ENCODE assay signal across 11 cellular contexts in the genomic region with DNA sequence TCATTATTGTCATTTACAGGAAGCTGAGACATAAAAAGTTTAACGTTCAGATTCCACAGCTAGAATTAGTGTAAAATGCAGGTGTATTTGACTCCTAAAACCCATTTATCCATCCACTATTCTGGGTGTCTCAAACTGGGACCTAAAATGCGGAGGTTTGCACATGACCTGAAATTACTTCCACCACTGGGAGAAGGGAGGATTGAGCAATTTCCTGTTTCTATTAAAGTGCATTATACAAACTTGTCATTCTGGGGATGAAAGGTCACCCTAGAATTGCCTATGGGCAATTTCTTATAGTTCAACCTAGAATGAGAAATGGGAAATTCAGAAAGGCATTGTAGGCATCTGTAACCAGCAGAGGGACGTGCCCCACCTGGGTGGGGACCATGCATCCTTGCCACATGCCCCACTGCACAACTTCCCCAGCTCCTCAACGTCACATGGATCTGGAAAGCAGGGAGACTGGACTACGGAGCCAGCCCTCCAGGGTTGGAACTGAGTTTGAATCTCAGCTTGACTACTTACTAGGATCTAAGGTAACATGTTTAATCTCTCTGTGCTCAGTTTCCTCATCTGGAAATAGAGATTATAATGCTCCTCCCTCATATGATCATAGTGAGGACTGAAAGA. TPM values are rescaled to one million over a fixed set of nuclear protein-coding genes. Genes with fewer than 3 reads are reported as not detected.
DNase-seq lines count a peak whose midpoint lies in the region; ATAC-seq and TF ChIP-seq lines count a peak whose summit lies in the region.
"Had no signal": no experiment of that assay in that cellular context is flagged by ENCODE, and none has a peak within 500 bp of the region (broad histone marks: within the 10 kb centered on the region; RNA-seq: fewer than 3 reads in every experiment).

No MANE protein-coding gene starts in this region.

- H3K9me3 ChIP-seq in MG63: no peaks in the 10 kb centered on the region
- H3K9me3 ChIP-seq: neutrophil had no signal

- POLR2A ChIA-PET in activated CD4-positive, alpha-beta T cell treated with anti-CD3 and anti-CD28 coated beads, Interleukin-2, amount 10 ng/mL, durations not matched to agents 7 days and 5 days (lab: Charles Lee): no interaction called here

- no peaks in the 10 kb centered on the region for H3K27me3 Mint-ChIP-seq in activated CD4-positive, alpha-beta T cell treated with anti-CD3 and anti-CD28 coated beads, Interleukin-2, amount 10 ng/mL, durations not matched to agents 7 days and 5 days
- no peaks in the 10 kb centered on the region for H3K27me3 Mint-ChIP-seq in stimulated activated memory B cell treated with anti-CD40 and anti-IgM and Interleukin-4, amounts not matched to agents 10 μg/mL and 1 μg/mL and 100 μg/mL, for 72 hours

- H3K4me3 Mint-ChIP-seq in activated CD4-positive, alpha-beta T cell treated with anti-CD3 and anti-CD28 coated beads, Interleukin-2, amount 10 ng/mL, durations not matched to agents 7 days and 5 days: no peak overlapping the region
- H3K4me3 Mint-ChIP-seq in stimulated activated memory B cell treated with anti-CD40 and anti-IgM and Interleukin-4, amounts not matched to agents 10 μg/mL and 1 μg/mL and 100 μg/mL, for 72 hours: peak overlapping the region; percentile 91

- no peak for TF ChIP-seq CTCF in NB4 (IDR thresholded peaks at IDR 0.05; ENCODE audit: low read depth, low read length)

- no peaks in the 10 kb centered on the region for H3K9me3 Mint-ChIP-seq in activated CD4-positive, alpha-beta T cell treated with anti-CD3 and anti-CD28 coated beads, Interleukin-2, amount 10 ng/mL, durations not matched to agents 7 days and 5 days
- H3K9me3 Mint-ChIP-seq in activated naive CD4-positive, alpha-beta T cell treated with anti-CD3 and anti-CD28 coated beads, Interleukin-2, amount 50 U/mL, for 72 hours: peaks cover 0 to 9% of the 10 kb centered on the region in 2 donors
- no peaks in the 10 kb centered on the region for H3K9me3 Mint-ChIP-seq in stimulated activated memory B cell treated with anti-CD40 and anti-IgM and Interleukin-4, amounts not matched to agents 10 μg/mL and 1 μg/mL and 100 μg/mL, for 72 hours

- CTCF ChIA-PET in activated CD4-positive, alpha-beta T cell treated with anti-CD3 and anti-CD28 coated beads, Interleukin-2, amount 10 ng/mL, durations not matched to agents 7 days and 5 days (lab: Charles Lee): no interaction called here

- H3K27ac Mint-ChIP-seq in activated CD4-positive, alpha-beta T cell treated with anti-CD3 and anti-CD28 coated beads, Interleukin-2, amount 10 ng/mL, durations not matched to agents 7 days and 5 days: peak overlapping the region; percentile 98
- peak overlapping the region; percentile 98 to 100 for H3K27ac Mint-ChIP-seq in activated naive CD4-positive, alpha-beta T cell treated with anti-CD3 and anti-CD28 coated beads, Interleukin-2, amount 50 U/mL, for 72 hours
- peak overlapping the region; percentile 94 for H3K27ac Mint-ChIP-seq in stimulated activated memory B cell treated with anti-CD40 and anti-IgM and Interleukin-4, amounts not matched to agents 10 μg/mL and 1 μg/mL and 100 μg/mL, for 72 hours

- TF ChIP-seq POLR2A in NB4 (IDR thresholded peaks at IDR 0.05; ENCODE audit: extremely low read depth, insufficient read length): no peak

- peaks cover 24% of the 10 kb centered on the region for H3K36me3 ChIP-seq in MG63
- H3K36me3 ChIP-seq: neutrophil had no signal

- ATAC-seq in activated naive CD4-positive, alpha-beta T cell treated with anti-CD3 and anti-CD28 coated beads, Interleukin-2, amount 50 U/mL, for 72 hours: no peak
- ATAC-seq in stimulated activated memory B cell treated with anti-CD40 and anti-IgM and Interleukin-4, amounts not matched to agents 10 μg/mL and 1 μg/mL and 100 μg/mL, for 72 hours: no peak

- no peaks in the 10 kb centered on the region for H3K27me3 ChIP-seq in MG63

- H3K4me3 ChIP-seq in NB4 (ENCODE audit: low read depth, low read length) (no peak overlapping the region), MG63 (no peak overlapping the region)

- no peak for DNase-seq in activated CD4-positive, alpha-beta T cell treated with anti-CD3 and anti-CD28 coated beads, Interleukin-2, amount 10 ng/mL, durations not matched to agents 7 days and 5 days
- no peak for DNase-seq in activated CD4-positive, alpha-beta T cell treated with anti-CD3 and anti-CD28 coated beads, Interleukin-2, amount 50 U/mL, for 1 hour
- DNase-seq in NB4 (ENCODE audit: low read depth): peak; percentile 61
- no peak for DNase-seq in activated naive CD4-positive, alpha-beta T cell treated with anti-CD3 and anti-CD28 coated beads, Interleukin-2, amount 50 U/mL, for 72 hours (ENCODE audit: low spot score in 2 of 2)
- no peak for DNase-seq in NCI-H146 treated with DMSO at 0.1 percent for 48 hours (lab: John Stamatoyannopoulos, UW; ENCODE audit: unreplicated experiment)
- DNase-seq in NCI-H510A treated with DMSO at 0.1 percent for 48 hours (lab: John Stamatoyannopoulos, UW): no peak
- DNase-seq in MG63: no peak
- DNase-seq: activated gamma-delta T cell, cortex of kidney had no signal

- H3K4me1 Mint-ChIP-seq in activated CD4-positive, alpha-beta T cell treated with anti-CD3 and anti-CD28 coated beads, Interleukin-2, amount 10 ng/mL, durations not matched to agents 7 days and 5 days: peaks cover 56% of the 10 kb centered on the region
- peaks cover 53% of the 10 kb centered on the region for H3K4me1 Mint-ChIP-seq in stimulated activated memory B cell treated with anti-CD40 and anti-IgM and Interleukin-4, amounts not matched to agents 10 μg/mL and 1 μg/mL and 100 μg/mL, for 72 hours

- peaks cover 16% of the 10 kb centered on the region for H3K36me3 Mint-ChIP-seq in activated CD4-positive, alpha-beta T cell treated with anti-CD3 and anti-CD28 coated beads, Interleukin-2, amount 10 ng/mL, durations not matched to agents 7 days and 5 days (ENCODE audit: low read depth)
- H3K36me3 Mint-ChIP-seq in activated naive CD4-positive, alpha-beta T cell treated with anti-CD3 and anti-CD28 coated beads, Interleukin-2, amount 50 U/mL, for 72 hours: peaks cover 40 to 59% of the 10 kb centered on the region in 2 donors
- peaks cover 39% of the 10 kb centered on the region for H3K36me3 Mint-ChIP-seq in stimulated activated memory B cell treated with anti-CD40 and anti-IgM and Interleukin-4, amounts not matched to agents 10 μg/mL and 1 μg/mL and 100 μg/mL, for 72 hours

RNA-seq across cellular contexts. Expression of a gene that starts 47.0 kb away (rescaled TPM):
- total RNA-seq in activated CD4-positive, alpha-beta T cell treated with anti-CD3 and anti-CD28 coated beads, Interleukin-2, amount 10 ng/mL, durations not matched to agents 7 days and 5 days: 10 to 100 TPM; 36.0 to 36.1 TPM
- 10 to 100 TPM; 43.0 to 66.3 TPM for total RNA-seq in activated naive CD4-positive, alpha-beta T cell treated with anti-CD3 and anti-CD28 coated beads, Interleukin-2, amount 50 U/mL, for 72 hours
- total RNA-seq in MG63 (2014; rRNA removed; shearing (Covaris generic); ENCODE audit: low replicate concordance): 43.0 and 49.9 TPM in 2 replicates
